In the genomic region with DNA sequence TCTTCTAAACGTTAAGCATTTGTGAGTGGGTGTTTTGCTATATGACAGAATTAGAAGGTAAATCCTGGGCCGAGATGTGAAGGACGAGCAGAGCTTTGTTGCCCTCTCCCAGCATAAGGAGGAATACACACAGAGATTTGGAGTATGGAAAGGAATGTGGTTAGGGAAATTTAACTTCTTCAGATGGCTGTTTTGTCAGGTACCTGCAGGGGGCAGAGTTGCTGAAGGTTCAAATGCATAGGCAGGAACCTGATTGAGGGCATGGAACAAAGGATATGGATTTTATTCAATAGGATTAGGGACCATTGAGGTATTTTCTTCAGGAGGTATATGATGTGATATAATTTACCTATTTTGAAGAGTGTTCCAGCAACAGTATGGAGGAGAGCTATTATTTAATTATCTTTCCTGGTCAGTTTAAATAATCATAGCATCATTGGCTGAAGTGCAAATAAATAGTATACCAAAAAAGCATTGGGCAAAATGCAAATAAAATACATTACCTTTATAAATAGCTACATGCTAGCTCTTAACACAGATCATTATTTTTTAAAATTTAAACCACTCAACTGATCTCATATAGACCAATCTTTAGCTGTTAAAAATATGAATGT, we compare ENCODE assay signal across 9 cellular contexts.
DNase-seq lines count a peak whose midpoint lies in the region; ATAC-seq and TF ChIP-seq lines count a peak whose summit lies in the region.
"Had no signal": no experiment of that assay in that cellular context is flagged by ENCODE, and none has a peak within 500 bp of the region (broad histone marks: within the 10 kb centered on the region; RNA-seq: fewer than 3 reads in every experiment).

No MANE protein-coding gene starts in this region.

- H3K27ac ChIP-seq in PC-3 (ENCODE audit: low read length), result no peak overlapping the region
- H3K27ac ChIP-seq in trophoblast cell (ENCODE audit: low read depth, low read length), result no peak overlapping the region

- H3K18ac ChIP-seq in trophoblast cell (ENCODE audit: low read length), result no peak overlapping the region

- intact Hi-C loops in PC-3 (cut with micrococcal nuclease), result no loop called here

- H2AK5ac ChIP-seq in trophoblast cell (ENCODE audit: low read length), result no peak overlapping the region

- CTCF ChIA-PET in PC-3 (lab: Charles Lee), result no interaction called here

- H3K4me3 ChIP-seq in PC-3 (ENCODE audit: low read length) (no peak overlapping the region), epithelial cell of esophagus (ENCODE audit: low read length) (no peak overlapping the region), trophoblast cell (ENCODE audit: low read depth, low read length) (no peak overlapping the region)

- H4K12ac ChIP-seq in trophoblast cell (ENCODE audit: low read depth, low read length), result no peak overlapping the region

- no peaks in the 10 kb centered on the region for H3F3A ChIP-seq in PC-3 (ENCODE audit: low read length, unreplicated experiment)

- no CpG with 5 or more reads among the region's 3 CpGs for WGBS in trophoblast cell (ENCODE audit: extremely low coverage, insufficient coverage, insufficient read length)

- H3K36me3 ChIP-seq in PC-3 (ENCODE audit: low read depth, low read length), result no peaks in the 10 kb centered on the region
- H3K36me3 ChIP-seq in trophoblast cell (ENCODE audit: control insufficient read depth in 1 of 2, insufficient read depth in 2 of 2, low read length in 2 of 2), result no peaks in the 10 kb centered on the region

- H3K79me2 ChIP-seq in PC-3 (ENCODE audit: low read length) (no peaks in the 10 kb centered on the region), trophoblast cell (ENCODE audit: control insufficient read depth, insufficient read depth, low read length, poor library complexity) (no peaks in the 10 kb centered on the region)

- no peak overlapping the region for H2BK120ac ChIP-seq in trophoblast cell (ENCODE audit: insufficient read depth, low read length, poor library complexity)

- no peak overlapping the region for H4K8ac ChIP-seq in trophoblast cell (ENCODE audit: low read depth, low read length)

- H3K9ac ChIP-seq in PC-3 (ENCODE audit: low read length) (no peak overlapping the region), trophoblast cell (ENCODE audit: low read length) (no peak overlapping the region)

- H4K20me1 ChIP-seq in PC-3 (ENCODE audit: low read length), result no peaks in the 10 kb centered on the region

- no peaks in the 10 kb centered on the region for H3K9me3 ChIP-seq in PC-3 (ENCODE audit: low read length)
- no peaks in the 10 kb centered on the region for H3K9me3 ChIP-seq in trophoblast cell (ENCODE audit: insufficient read depth, low read depth, low read length)

- no peaks in the 10 kb centered on the region for H3K4me1 ChIP-seq in PC-3 (ENCODE audit: insufficient read depth, low read length)
- no peaks in the 10 kb centered on the region for H3K4me1 ChIP-seq in trophoblast cell (ENCODE audit: control insufficient read depth in 1 of 2, insufficient read depth in 2 of 2, low read length in 2 of 2)

- no peak overlapping the region for H3K14ac ChIP-seq in trophoblast cell (ENCODE audit: low read length)

- no peak overlapping the region for H2AFZ ChIP-seq in PC-3 (ENCODE audit: low read length)
- H2AFZ ChIP-seq in trophoblast cell (ENCODE audit: insufficient read depth, low read length, poor library complexity), result no peak overlapping the region

- H3K4me2 ChIP-seq in PC-3 (ENCODE audit: low read length) (no peak overlapping the region), trophoblast cell (ENCODE audit: low read length) (no peak overlapping the region)

- TF ChIP-seq CTCF in PC-3 (conservative IDR thresholded peaks at IDR 0.05; ENCODE audit: low read depth, low read length) (peak; percentile 69), epithelial cell of esophagus (IDR thresholded peaks at IDR 0.05; ENCODE audit: insufficient read depth, low read depth, low read length, missing control alignments) (peak; percentile 88)

- H3K4ac ChIP-seq in trophoblast cell (ENCODE audit: low read depth, low read length), result no peak overlapping the region

- H3K79me1 ChIP-seq in trophoblast cell (ENCODE audit: low read length), result no peaks in the 10 kb centered on the region

- H3K27me3 ChIP-seq in PC-3 (ENCODE audit: low read length) (no peaks in the 10 kb centered on the region), trophoblast cell (ENCODE audit: insufficient read depth, low read length) (no peaks in the 10 kb centered on the region)

- no peaks in the 10 kb centered on the region for H3K9me2 ChIP-seq in PC-3 (replicated peaks; ENCODE audit: low read length)

- DNase-seq in CD1c-positive myeloid dendritic cell (ENCODE audit: extremely low spot score) (peak; percentile 45), PC-3 (peak; percentile 54), epithelial cell of esophagus (ENCODE audit: low read depth) (peak; percentile 66), trophoblast cell (peak; percentile 8 to 50), cerebellar nuclear complex (lab: John Stamatoyannopoulos, UW) (no peak)

- BruUV-seq in PC-3 (replicated peaks; lab: Mats Ljungman, UMichigan), result no TSS peak

- ATAC-seq in GM18861 (IDR thresholded peaks at IDR 0.05; ENCODE audit: unreplicated experiment) (peak; percentile 68), HG03520 (IDR thresholded peaks at IDR 0.05; ENCODE audit: unreplicated experiment) (peak; percentile 61), PC-3 (no peak), GM19328 (IDR thresholded peaks at IDR 0.05; ENCODE audit: unreplicated experiment) (no peak)
- ATAC-seq: T-cell had no signal

- no peak overlapping the region for H4K91ac ChIP-seq in trophoblast cell (ENCODE audit: low read depth, low read length)

- no peak overlapping the region for H3K23ac ChIP-seq in trophoblast cell (ENCODE audit: low read length)

- POLR2A ChIA-PET in PC-3 (lab: Charles Lee; ENCODE audit: unreplicated experiment), result no interaction called here

- H2BK12ac ChIP-seq in trophoblast cell (ENCODE audit: low read length), result no peak overlapping the region

- no peak overlapping the region for H2BK5ac ChIP-seq in trophoblast cell (ENCODE audit: low read depth, low read length, poor library complexity)

Comparison
In these comparisons a context has a peak if more than half of its experiments do, and no peak if none do; other contexts are left out.
1. DNase-seq: peak in CD1c-positive myeloid dendritic cell (single experiment), PC-3 (single experiment), epithelial cell of esophagus (single experiment) and trophoblast cell (2 of 2); none in cerebellar nuclear complex (0 of 2).
2. ATAC-seq: peak in GM18861 (single experiment) and HG03520 (single experiment); none in PC-3 (single experiment) and GM19328 (single experiment).